ENCODE assay signal across 19 cellular contexts in the genomic region with DNA sequence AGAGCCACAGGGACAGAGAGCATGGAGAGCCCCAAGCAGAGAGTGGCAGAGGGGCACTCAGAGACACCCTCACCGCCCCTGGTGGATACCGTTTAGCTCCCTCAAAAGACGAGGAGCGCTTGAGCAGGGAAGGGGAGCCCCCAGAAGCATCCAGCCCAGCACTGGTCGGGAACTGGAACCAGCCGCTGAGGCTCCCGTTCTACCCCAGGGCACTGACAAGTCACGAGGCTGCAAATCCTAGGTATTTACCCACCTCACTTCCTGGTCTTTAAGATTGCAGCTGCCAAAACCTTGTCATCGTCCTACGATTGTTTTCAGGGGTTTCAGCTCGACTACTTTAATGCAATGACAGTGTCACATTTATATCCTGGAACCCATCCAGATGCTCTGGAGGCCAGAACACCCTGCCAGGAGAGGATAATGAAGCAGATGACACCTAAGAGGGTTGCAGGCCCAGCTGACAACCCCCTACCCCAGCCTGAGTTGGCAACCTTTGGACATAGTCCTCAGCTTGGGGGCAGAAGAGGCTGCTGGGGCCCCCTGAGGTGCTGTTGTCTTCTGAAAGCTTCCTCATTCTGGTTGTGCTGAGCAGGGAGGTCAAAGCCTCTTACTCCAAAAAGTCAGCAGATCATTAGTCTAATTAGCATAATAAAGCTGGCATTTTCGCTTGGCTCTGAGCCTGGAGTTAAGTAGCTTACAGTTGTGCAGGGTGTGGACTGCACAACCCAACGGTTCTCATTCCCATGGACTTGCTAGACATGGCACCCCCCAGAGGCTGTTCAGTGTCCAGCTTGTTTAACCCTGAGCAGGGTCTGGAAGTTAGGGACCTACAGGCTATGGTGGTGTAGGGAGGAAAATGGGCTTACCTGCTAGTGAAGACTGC. TPM values are rescaled to one million over a fixed set of nuclear protein-coding genes. Genes with fewer than 3 reads are reported as not detected.
DNase-seq lines count a peak whose midpoint lies in the region; ATAC-seq and TF ChIP-seq lines count a peak whose summit lies in the region.
"Had no signal": no experiment of that assay in that cellular context is flagged by ENCODE, and none has a peak within 500 bp of the region (broad histone marks: within the 10 kb centered on the region; RNA-seq: fewer than 3 reads in every experiment).

No MANE protein-coding gene starts in this region.

- H3K27ac Mint-ChIP-seq in T-cell: no peak overlapping the region
- H3K27ac Mint-ChIP-seq: activated naive CD8-positive, alpha-beta T cell treated with anti-CD3 and anti-CD28 coated beads, Interleukin-2, amount 10 ng/mL, durations not matched to agents 7 days and 5 days; activated T-helper 1 cell treated with anti-CD3 and anti-CD28 coated beads, Interleukin-12 subunit alpha, Interleukin-12 subunit beta, Interleukin-2, Interleukin-4 antibody, amounts not matched to agents 30 ng/mL and 10 ng/mL and 1 ng/mL, durations not matched to agents 14 hours and 24 hours and 36 hours; IgD-negative memory B cell; mesothelial cell of epicardium had no signal

- H3K27me3 Mint-ChIP-seq in T-cell: peaks cover 11 to 24% of the 10 kb centered on the region in 2 donors

- H3K9me3 ChIP-seq in WERI-Rb-1 (ENCODE audit: severe bottlenecking): no peaks in the 10 kb centered on the region
- peaks cover 0 to 3% of the 10 kb centered on the region in 2 donors for H3K9me3 ChIP-seq in neuronal stem cell (replicated peaks in 1 of 2; ENCODE audit: control insufficient read depth in 2 of 2, insufficient read depth in 1 of 2, low read depth in 1 of 2, low read length in 2 of 2)
- H3K9me3 ChIP-seq: body of pancreas had no signal

- no peaks in the 10 kb centered on the region for H3K36me3 Mint-ChIP-seq in T-cell
- H3K36me3 Mint-ChIP-seq: activated naive CD8-positive, alpha-beta T cell treated with anti-CD3 and anti-CD28 coated beads, Interleukin-2, amount 10 ng/mL, durations not matched to agents 7 days and 5 days; IgD-negative memory B cell; mesothelial cell of epicardium had no signal

- no peak overlapping the region for H3K4me3 Mint-ChIP-seq in T-cell
- H3K4me3 Mint-ChIP-seq: activated naive CD8-positive, alpha-beta T cell treated with anti-CD3 and anti-CD28 coated beads, Interleukin-2, amount 10 ng/mL, durations not matched to agents 7 days and 5 days; activated T-helper 1 cell treated with anti-CD3 and anti-CD28 coated beads, Interleukin-12 subunit alpha, Interleukin-12 subunit beta, Interleukin-2, Interleukin-4 antibody, amounts not matched to agents 30 ng/mL and 10 ng/mL and 1 ng/mL, durations not matched to agents 14 hours and 24 hours and 36 hours; IgD-negative memory B cell; mesothelial cell of epicardium; neural crest cell had no signal

- peak; percentile 17 for DNase-seq in NCI-H1694 (lab: John Stamatoyannopoulos, UW)
- DNase-seq in NCI-H1694 treated with DMSO at 0.1 percent for 48 hours (lab: John Stamatoyannopoulos, UW): no peak
- DNase-seq in NCI-H2029 treated with DMSO at 0.1 percent for 48 hours (lab: John Stamatoyannopoulos, UW): peak; percentile 91
- DNase-seq in WERI-Rb-1: peak; percentile 66
- no peak for DNase-seq in neuronal stem cell (ENCODE audit: low spot score)
- no peak for DNase-seq in HEK293T (ENCODE audit: extremely low spot score)
- DNase-seq in T-cell: no peak
- DNase-seq in superior temporal gyrus (ENCODE audit: extremely low spot score): no peak
- DNase-seq: activated CD4-positive, CD25-positive, alpha-beta regulatory T cell treated with anti-CD3 and anti-CD28 coated beads, Interleukin-2, amount 50 U/mL, for 72 hours; activated naive CD8-positive, alpha-beta T cell treated with anti-CD3 and anti-CD28 coated beads, Interleukin-2, amount 10 ng/mL, durations not matched to agents 7 days and 5 days; body of pancreas; cortex of kidney; kidney glomerular epithelial cell; MM.1S had no signal

- TF ChIP-seq CTCF in WERI-Rb-1 (IDR thresholded peaks at IDR 0.05; ENCODE audit: low read depth, low read length): peak; percentile 50

- peaks cover 0 to 7% of the 10 kb centered on the region in 2 donors for H3K4me1 ChIP-seq in neuronal stem cell (ENCODE audit: control insufficient read depth in 2 of 2, insufficient read depth in 1 of 2, low read depth in 1 of 2, low read length in 2 of 2)
- H3K4me1 ChIP-seq: body of pancreas had no signal

- no peak overlapping the region for H2BK12ac ChIP-seq in neuronal stem cell (ENCODE audit: low read length)

- H3K4me2 ChIP-seq in neuronal stem cell (ENCODE audit: insufficient read depth, low read length, poor library complexity, severe bottlenecking): no peak overlapping the region
- H3K4me2 ChIP-seq: BLaER1 treated with 17β-estradiol and CSF1 and Interleukin-3, amounts not matched to agents 10 nM and 100 nM had no signal

- no peak overlapping the region for H2BK120ac ChIP-seq in neuronal stem cell (ENCODE audit: low read depth, low read length)

- no peak overlapping the region for H3K9ac ChIP-seq in neuronal stem cell (ENCODE audit: low read depth, low read length, poor library complexity)
- H3K9ac ChIP-seq: BLaER1 treated with 17β-estradiol and CSF1 and Interleukin-3, amounts not matched to agents 10 nM and 100 nM had no signal

- no peak overlapping the region for H3K14ac ChIP-seq in neuronal stem cell (ENCODE audit: low read length)

- H3K36me3 ChIP-seq in WERI-Rb-1: no peaks in the 10 kb centered on the region
- H3K36me3 ChIP-seq in neuronal stem cell (replicated peaks in 1 of 2; ENCODE audit: control insufficient read depth in 2 of 2, insufficient read depth in 2 of 2, low read length in 2 of 2): no peaks in the 10 kb centered on the region
- H3K36me3 ChIP-seq: BLaER1 treated with 17β-estradiol and CSF1 and Interleukin-3, amounts not matched to agents 10 nM and 100 nM had no signal

- no peak overlapping the region for H4K8ac ChIP-seq in neuronal stem cell (ENCODE audit: low read depth, low read length)

- no peaks in the 10 kb centered on the region for H3K79me1 ChIP-seq in neuronal stem cell (ENCODE audit: low read depth, low read length)

- H3K4me3 ChIP-seq in WERI-Rb-1 (ENCODE audit: low read depth, low read length) (no peak overlapping the region), neuronal stem cell (ENCODE audit: low read length in 2 of 2) (no peak overlapping the region)
- H3K4me3 ChIP-seq: BLaER1 treated with 17β-estradiol and CSF1 and Interleukin-3, amounts not matched to agents 10 nM and 100 nM; body of pancreas had no signal

- no peak for ATAC-seq in T-cell (replicated peaks in 1 of 4)
- ATAC-seq: body of pancreas had no signal

- no peak overlapping the region for H3K18ac ChIP-seq in neuronal stem cell (ENCODE audit: low read length)

- H3K9me3 Mint-ChIP-seq in T-cell: no peaks in the 10 kb centered on the region
- H3K9me3 Mint-ChIP-seq: activated T-helper 1 cell treated with anti-CD3 and anti-CD28 coated beads, Interleukin-12 subunit alpha, Interleukin-12 subunit beta, Interleukin-2, Interleukin-4 antibody, amounts not matched to agents 30 ng/mL and 10 ng/mL and 1 ng/mL, durations not matched to agents 14 hours and 24 hours and 36 hours; mesothelial cell of epicardium had no signal

- no peak overlapping the region for H3K23ac ChIP-seq in neuronal stem cell (ENCODE audit: low read depth, low read length, poor library complexity)

- H2AFZ ChIP-seq in neuronal stem cell (ENCODE audit: low read length): no peak overlapping the region

- H3K27me3 ChIP-seq in WERI-Rb-1 (ENCODE audit: insufficient read depth, low read depth, severe bottlenecking): no peaks in the 10 kb centered on the region
- peaks cover 0 to 4% (median 0%) of the 10 kb centered on the region in 3 experiments for H3K27me3 ChIP-seq in neuronal stem cell (ENCODE audit: control insufficient read depth in 3 of 3, insufficient read depth in 3 of 3, low read depth in 1 of 3, low read length in 3 of 3)
- H3K27me3 ChIP-seq: BLaER1 treated with 17β-estradiol and CSF1 and Interleukin-3, amounts not matched to agents 10 nM and 100 nM; body of pancreas had no signal

- H2AK5ac ChIP-seq in neuronal stem cell (ENCODE audit: low read depth, low read length): peak overlapping the region; percentile 42

- H3K27ac ChIP-seq in WERI-Rb-1: no peak overlapping the region
- H3K27ac ChIP-seq in neuronal stem cell (replicated peaks; ENCODE audit: low read length): no peak overlapping the region
- H3K27ac ChIP-seq: BLaER1 treated with 17β-estradiol and CSF1 and Interleukin-3, amounts not matched to agents 10 nM and 100 nM; body of pancreas had no signal

- no CpG with 5 or more reads among the region's 13 CpGs for WGBS in neuronal stem cell (ENCODE audit: extremely low coverage in 2 of 2, insufficient read length in 2 of 2, insufficient replicate concordance in 1 of 2), 2 donors

- H3K4me1 Mint-ChIP-seq in T-cell: no peaks in the 10 kb centered on the region
- H3K4me1 Mint-ChIP-seq: activated naive CD8-positive, alpha-beta T cell treated with anti-CD3 and anti-CD28 coated beads, Interleukin-2, amount 10 ng/mL, durations not matched to agents 7 days and 5 days; mesothelial cell of epicardium had no signal

- POLR2A ChIA-PET in HEK293T (lab: Yijun Ruan, JAX): interaction anchor here (0.6 kb wide), 1 partner anchor 21 kb away, joined by 4 read pairs; no protein-coding TSS in a partner anchor
- POLR2A ChIA-PET in T-cell (lab: Charles Lee): no interaction called here

- no peak overlapping the region for H3K4ac ChIP-seq in neuronal stem cell (ENCODE audit: low read length)

- no peak overlapping the region for H4K91ac ChIP-seq in neuronal stem cell (ENCODE audit: low read depth, low read length, poor library complexity)

- H2BK5ac ChIP-seq in neuronal stem cell (ENCODE audit: low read length): no peak overlapping the region

- no peak overlapping the region for H2BK15ac ChIP-seq in neuronal stem cell (ENCODE audit: low read length)

- CTCF ChIA-PET in HEK293T (lab: Yijun Ruan, JAX) (interaction anchor here (1.6 kb wide), 1 partner anchor 13 kb away, joined by 6 read pairs; no protein-coding TSS in a partner anchor), T-cell (lab: Charles Lee) (no interaction called here)

TF ChIP-seq in HEK293T, 16 proteins besides CTCF, POLR2A, EP300 and RAD21 (continues in another document):
- TF ChIP-seq ELF4 (IDR thresholded peaks at IDR 0.05) (no peak), ZNF384 (IDR thresholded peaks at IDR 0.05) (no peak), CTBP1 (IDR thresholded peaks at IDR 0.05; ENCODE audit: borderline replicate concordance) (no peak), HDGF (IDR thresholded peaks at IDR 0.05; ENCODE audit: borderline replicate concordance) (no peak), FOXM1 (IDR thresholded peaks at IDR 0.05; ENCODE audit: borderline replicate concordance) (no peak)
- TF ChIP-seq, protein P1, sequence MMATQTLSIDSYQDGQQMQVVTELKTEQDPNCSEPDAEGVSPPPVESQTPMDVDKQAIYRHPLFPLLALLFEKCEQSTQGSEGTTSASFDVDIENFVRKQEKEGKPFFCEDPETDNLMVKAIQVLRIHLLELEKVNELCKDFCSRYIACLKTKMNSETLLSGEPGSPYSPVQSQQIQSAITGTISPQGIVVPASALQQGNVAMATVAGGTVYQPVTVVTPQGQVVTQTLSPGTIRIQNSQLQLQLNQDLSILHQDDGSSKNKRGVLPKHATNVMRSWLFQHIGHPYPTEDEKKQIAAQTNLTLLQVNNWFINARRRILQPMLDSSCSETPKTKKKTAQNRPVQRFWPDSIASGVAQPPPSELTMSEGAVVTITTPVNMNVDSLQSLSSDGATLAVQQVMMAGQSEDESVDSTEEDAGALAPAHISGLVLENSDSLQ (IDR thresholded peaks at IDR 0.05): no peak

RNA-seq across cellular contexts. Expression of a gene that starts 20.6 kb away (rescaled TPM):
- 1.4 TPM for polyA plus RNA-seq in neuronal stem cell (2013, experiment 1 of 2)
- polyA plus RNA-seq in neuronal stem cell (2013, experiment 2 of 2): 1.5 TPM
- total RNA-seq in T-cell: 1 to 10 TPM in 1 of 5 donors, under 1 TPM in 4; 0.30 to 1.1 (median 0.68) TPM

Comparison
In these comparisons a context has a peak if more than half of its experiments do, and no peak if none do; other contexts are left out.
1. DNase-seq: peak in NCI-H1694 (single experiment), NCI-H2029 treated with DMSO at 0.1 percent for 48 hours (single experiment) and WERI-Rb-1 (single experiment); none in NCI-H1694 treated with DMSO at 0.1 percent for 48 hours (single experiment), neuronal stem cell (single experiment), HEK293T (single experiment), T-cell (0 of 34) and superior temporal gyrus (single experiment).